ENCODE assay signal across 1 cellular context in the genomic region with DNA sequence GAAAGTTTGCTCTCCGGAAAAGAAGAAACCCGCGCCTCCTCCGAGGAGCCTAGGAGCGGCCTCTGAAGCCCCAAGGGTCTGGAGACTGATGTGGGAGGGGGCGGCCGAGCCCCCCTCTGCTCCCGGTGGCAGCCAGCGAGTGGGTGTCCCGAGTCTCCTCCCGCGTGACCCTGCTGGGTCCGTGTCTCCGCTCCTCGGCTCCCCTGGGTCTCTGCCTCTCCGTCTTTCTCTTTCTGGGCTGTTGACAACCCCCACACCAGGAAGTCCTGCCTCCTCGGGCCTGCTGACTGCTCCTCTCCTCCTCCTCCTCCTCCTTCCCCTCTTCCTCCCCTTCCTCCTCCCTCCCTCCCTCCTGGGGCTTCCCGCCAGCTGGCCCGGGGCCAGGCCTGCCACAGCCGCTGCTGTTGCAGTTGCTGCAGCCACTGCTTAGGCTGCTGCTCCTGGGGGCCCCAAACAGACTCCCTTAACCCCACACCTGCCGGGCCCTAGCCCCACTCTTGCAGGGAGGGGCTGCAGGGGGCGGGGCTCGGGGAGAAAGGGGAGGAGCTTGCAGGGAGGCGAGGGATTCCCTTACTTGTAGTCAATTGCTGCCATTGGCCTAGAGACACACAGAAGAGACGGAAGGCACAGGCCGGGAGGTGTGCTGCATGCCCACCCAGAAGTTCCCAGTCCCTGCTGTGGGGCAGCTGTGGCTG.
TF ChIP-seq lines count a peak whose summit lies in the region.

A gene (minus strand): TSS at position 249 of the 695 bp plus-strand sequence. CDS start 1,176 bp downstream, outside the sequence.

TF ChIP-seq in K562, 482 proteins besides CTCF, POLR2A, EP300 and RAD21 (continued from another document):
- TF ChIP-seq, protein P1, sequence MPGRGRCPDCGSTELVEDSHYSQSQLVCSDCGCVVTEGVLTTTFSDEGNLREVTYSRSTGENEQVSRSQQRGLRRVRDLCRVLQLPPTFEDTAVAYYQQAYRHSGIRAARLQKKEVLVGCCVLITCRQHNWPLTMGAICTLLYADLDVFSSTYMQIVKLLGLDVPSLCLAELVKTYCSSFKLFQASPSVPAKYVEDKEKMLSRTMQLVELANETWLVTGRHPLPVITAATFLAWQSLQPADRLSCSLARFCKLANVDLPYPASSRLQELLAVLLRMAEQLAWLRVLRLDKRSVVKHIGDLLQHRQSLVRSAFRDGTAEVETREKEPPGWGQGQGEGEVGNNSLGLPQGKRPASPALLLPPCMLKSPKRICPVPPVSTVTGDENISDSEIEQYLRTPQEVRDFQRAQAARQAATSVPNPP (IDR thresholded peaks at IDR 0.05; ENCODE audit: borderline replicate concordance, insufficient read depth, insufficient read length) = no peak
- TF ChIP-seq RBM15 (IDR thresholded peaks at IDR 0.05; ENCODE audit: insufficient read depth, low read length) = no peak
- no peak for TF ChIP-seq PRPF4 (IDR thresholded peaks at IDR 0.05; ENCODE audit: insufficient read depth, low read depth, low read length, poor library complexity, severe bottlenecking)
- no peak for TF ChIP-seq MYBL2 (IDR thresholded peaks at IDR 0.05; ENCODE audit: low read depth)
- no peak for TF ChIP-seq MYBL2 (CRISPR knock-in tag; IDR thresholded peaks at IDR 0.05; ENCODE audit: borderline replicate concordance)
- TF ChIP-seq, protein P2, sequence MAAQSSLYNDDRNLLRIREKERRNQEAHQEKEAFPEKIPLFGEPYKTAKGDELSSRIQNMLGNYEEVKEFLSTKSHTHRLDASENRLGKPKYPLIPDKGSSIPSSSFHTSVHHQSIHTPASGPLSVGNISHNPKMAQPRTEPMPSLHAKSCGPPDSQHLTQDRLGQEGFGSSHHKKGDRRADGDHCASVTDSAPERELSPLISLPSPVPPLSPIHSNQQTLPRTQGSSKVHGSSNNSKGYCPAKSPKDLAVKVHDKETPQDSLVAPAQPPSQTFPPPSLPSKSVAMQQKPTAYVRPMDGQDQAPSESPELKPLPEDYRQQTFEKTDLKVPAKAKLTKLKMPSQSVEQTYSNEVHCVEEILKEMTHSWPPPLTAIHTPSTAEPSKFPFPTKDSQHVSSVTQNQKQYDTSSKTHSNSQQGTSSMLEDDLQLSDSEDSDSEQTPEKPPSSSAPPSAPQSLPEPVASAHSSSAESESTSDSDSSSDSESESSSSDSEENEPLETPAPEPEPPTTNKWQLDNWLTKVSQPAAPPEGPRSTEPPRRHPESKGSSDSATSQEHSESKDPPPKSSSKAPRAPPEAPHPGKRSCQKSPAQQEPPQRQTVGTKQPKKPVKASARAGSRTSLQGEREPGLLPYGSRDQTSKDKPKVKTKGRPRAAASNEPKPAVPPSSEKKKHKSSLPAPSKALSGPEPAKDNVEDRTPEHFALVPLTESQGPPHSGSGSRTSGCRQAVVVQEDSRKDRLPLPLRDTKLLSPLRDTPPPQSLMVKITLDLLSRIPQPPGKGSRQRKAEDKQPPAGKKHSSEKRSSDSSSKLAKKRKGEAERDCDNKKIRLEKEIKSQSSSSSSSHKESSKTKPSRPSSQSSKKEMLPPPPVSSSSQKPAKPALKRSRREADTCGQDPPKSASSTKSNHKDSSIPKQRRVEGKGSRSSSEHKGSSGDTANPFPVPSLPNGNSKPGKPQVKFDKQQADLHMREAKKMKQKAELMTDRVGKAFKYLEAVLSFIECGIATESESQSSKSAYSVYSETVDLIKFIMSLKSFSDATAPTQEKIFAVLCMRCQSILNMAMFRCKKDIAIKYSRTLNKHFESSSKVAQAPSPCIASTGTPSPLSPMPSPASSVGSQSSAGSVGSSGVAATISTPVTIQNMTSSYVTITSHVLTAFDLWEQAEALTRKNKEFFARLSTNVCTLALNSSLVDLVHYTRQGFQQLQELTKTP (IDR thresholded peaks at IDR 0.05; ENCODE audit: low read depth in 1 of 2, partially characterized antibody in 2 of 2) = peak in 1 of 2 experiments; percentile 89
- peak; percentile 84 for TF ChIP-seq CTBP1 (IDR thresholded peaks at IDR 0.05; ENCODE audit: borderline replicate concordance)
- no peak for TF ChIP-seq GTF2E2 (tag; IDR thresholded peaks at IDR 0.05)
- TF ChIP-seq SAFB2 (IDR thresholded peaks at IDR 0.05; ENCODE audit: borderline replicate concordance, low read depth, low read length, severe bottlenecking) = no peak
- no peak for TF ChIP-seq BRCA1 (IDR thresholded peaks at IDR 0.05)
- no peak for TF ChIP-seq BRCA1 (CRISPR knock-in tag; IDR thresholded peaks at IDR 0.05)
- peak; percentile 62; the same call in 1 of the 2 replicates for TF ChIP-seq ATF7 (IDR thresholded peaks at IDR 0.05)
- no peak for TF ChIP-seq ZFP30 (CRISPR knock-in tag; IDR thresholded peaks at IDR 0.05; ENCODE audit: borderline replicate concordance)
